ENCODE assay signal across 1 cellular context in the genomic region with DNA sequence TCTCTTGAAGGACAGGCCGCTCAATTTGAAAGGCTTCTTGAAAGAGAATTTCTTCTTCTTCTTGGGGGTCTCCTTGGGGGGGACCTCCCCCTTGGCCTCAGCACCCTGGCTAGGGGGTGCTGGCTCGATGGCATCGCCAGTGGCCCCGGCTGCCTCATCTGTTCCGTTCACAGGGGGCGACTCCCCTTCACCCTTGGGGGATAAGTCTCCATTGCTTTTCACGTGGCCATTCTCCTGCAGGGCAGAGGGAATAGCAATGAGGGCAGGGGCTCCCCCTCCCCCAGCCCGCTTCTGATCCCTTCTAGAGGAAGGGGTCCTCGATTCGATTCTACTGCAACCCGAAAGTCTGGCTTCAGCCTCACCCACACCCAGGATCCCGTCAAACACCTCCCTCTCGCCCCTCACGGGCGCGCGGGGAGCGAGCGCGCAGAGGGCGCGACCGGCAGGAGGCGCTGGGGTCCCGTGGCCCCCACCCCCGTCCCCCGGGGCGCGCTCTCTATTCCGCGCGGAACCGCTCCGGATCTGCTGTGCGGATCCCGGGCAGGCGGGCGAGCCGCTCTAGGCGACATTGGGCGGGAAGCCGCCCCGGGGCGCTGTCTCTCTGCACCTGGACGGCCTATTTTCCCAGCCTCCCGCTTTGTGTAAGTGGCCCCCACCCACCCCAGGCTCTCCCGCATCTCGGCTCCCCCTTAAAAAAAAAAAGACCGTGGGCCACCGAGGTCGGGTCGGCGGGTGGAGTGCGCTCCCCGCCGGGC.
TF ChIP-seq lines count a peak whose summit lies in the region.

No MANE protein-coding gene starts in this region.

TF ChIP-seq in SK-N-SH, 30 proteins besides CTCF, POLR2A, EP300 and RAD21 (continued from another document):
- TF ChIP-seq, protein P1, sequence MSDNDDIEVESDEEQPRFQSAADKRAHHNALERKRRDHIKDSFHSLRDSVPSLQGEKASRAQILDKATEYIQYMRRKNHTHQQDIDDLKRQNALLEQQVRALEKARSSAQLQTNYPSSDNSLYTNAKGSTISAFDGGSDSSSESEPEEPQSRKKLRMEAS (IDR thresholded peaks at IDR 0.05; ENCODE audit: low read depth) = peak; percentile 40; the same call in 1 of the 2 replicates
- TF ChIP-seq TAF1 (IDR thresholded peaks at IDR 0.05; ENCODE audit: borderline replicate concordance, low read depth, low read length) (peak; percentile 52; the same call in 1 of the 2 replicates), SMC3 (IDR thresholded peaks at IDR 0.05; ENCODE audit: low read depth, low read length) (peak; percentile 32; the same call in 1 of the 2 replicates), SIN3A (IDR thresholded peaks at IDR 0.05; ENCODE audit: borderline replicate concordance, low read depth, low read length) (no peak)
- TF ChIP-seq, protein P2, sequence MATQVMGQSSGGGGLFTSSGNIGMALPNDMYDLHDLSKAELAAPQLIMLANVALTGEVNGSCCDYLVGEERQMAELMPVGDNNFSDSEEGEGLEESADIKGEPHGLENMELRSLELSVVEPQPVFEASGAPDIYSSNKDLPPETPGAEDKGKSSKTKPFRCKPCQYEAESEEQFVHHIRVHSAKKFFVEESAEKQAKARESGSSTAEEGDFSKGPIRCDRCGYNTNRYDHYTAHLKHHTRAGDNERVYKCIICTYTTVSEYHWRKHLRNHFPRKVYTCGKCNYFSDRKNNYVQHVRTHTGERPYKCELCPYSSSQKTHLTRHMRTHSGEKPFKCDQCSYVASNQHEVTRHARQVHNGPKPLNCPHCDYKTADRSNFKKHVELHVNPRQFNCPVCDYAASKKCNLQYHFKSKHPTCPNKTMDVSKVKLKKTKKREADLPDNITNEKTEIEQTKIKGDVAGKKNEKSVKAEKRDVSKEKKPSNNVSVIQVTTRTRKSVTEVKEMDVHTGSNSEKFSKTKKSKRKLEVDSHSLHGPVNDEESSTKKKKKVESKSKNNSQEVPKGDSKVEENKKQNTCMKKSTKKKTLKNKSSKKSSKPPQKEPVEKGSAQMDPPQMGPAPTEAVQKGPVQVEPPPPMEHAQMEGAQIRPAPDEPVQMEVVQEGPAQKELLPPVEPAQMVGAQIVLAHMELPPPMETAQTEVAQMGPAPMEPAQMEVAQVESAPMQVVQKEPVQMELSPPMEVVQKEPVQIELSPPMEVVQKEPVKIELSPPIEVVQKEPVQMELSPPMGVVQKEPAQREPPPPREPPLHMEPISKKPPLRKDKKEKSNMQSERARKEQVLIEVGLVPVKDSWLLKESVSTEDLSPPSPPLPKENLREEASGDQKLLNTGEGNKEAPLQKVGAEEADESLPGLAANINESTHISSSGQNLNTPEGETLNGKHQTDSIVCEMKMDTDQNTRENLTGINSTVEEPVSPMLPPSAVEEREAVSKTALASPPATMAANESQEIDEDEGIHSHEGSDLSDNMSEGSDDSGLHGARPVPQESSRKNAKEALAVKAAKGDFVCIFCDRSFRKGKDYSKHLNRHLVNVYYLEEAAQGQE (IDR thresholded peaks at IDR 0.05; ENCODE audit: low read depth, low read length) = 0 out of 2 replicates have a peak, but pooled peaks have one; percentile 12
